ENCODE assay signal across 1 cellular context in genomic region chr9:127734747-127735529, GRCh38.
TF ChIP-seq lines count a peak whose summit lies in the region.

TSS of gene TOR2A (minus strand) at chr9:127735294. CDS start at chr9:127735270, 24 bp downstream.

TF ChIP-seq in HepG2, 621 proteins besides CTCF, POLR2A, EP300 and RAD21 (continued from another document):
- TF ChIP-seq SNAPC4 (CRISPR knock-in tag; IDR thresholded peaks at IDR 0.05), result no peak
- peak; percentile 21; the same call in 1 of the 2 replicates for TF ChIP-seq MAZ (IDR thresholded peaks at IDR 0.05; ENCODE audit: borderline replicate concordance, low read depth, low read length)
- TF ChIP-seq MAZ (CRISPR knock-in tag; IDR thresholded peaks at IDR 0.05; ENCODE audit: low read depth), result peak; percentile 38; the same call in 1 of the 2 replicates
- TF ChIP-seq ZNF329 (CRISPR knock-in tag; IDR thresholded peaks at IDR 0.05; ENCODE audit: low read depth), result no peak
- TF ChIP-seq, protein P1, sequence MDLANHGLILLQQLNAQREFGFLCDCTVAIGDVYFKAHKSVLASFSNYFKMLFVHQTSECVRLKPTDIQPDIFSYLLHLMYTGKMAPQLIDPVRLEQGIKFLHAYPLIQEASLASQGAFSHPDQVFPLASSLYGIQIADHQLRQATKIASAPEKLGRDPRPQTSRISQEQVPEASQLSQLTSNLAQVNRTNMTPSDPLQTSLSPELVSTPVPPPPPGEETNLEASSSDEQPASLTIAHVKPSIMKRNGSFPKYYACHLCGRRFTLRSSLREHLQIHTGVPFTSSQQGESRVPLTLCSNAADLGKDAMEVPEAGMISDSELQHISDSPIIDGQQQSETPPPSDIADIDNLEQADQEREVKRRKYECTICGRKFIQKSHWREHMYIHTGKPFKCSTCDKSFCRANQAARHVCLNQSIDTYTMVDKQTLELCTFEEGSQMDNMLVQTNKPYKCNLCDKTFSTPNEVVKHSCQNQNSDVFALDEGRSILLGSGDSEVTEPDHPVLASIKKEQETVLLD (CRISPR knock-in tag; IDR thresholded peaks at IDR 0.05; ENCODE audit: low read depth), result no peak
- TF ChIP-seq ZNF788 (CRISPR knock-in tag; IDR thresholded peaks at IDR 0.05; ENCODE audit: borderline replicate concordance), result no peak
- TF ChIP-seq SKI (IDR thresholded peaks at IDR 0.05; ENCODE audit: partially characterized antibody), result peak; percentile 54
- TF ChIP-seq ZNF574 (CRISPR knock-in tag; IDR thresholded peaks at IDR 0.05), result peak; percentile 87
- TF ChIP-seq HOXA9 (CRISPR knock-in tag; IDR thresholded peaks at IDR 0.05; ENCODE audit: borderline replicate concordance), result no peak
- peak; percentile 41; the same call in 1 of the 2 replicates for TF ChIP-seq KLF9 (CRISPR knock-in tag; IDR thresholded peaks at IDR 0.05; ENCODE audit: low read depth)
- 0 out of 2 replicates have a peak, but pooled peaks have one; percentile 26 for TF ChIP-seq DMTF1 (CRISPR knock-in tag; IDR thresholded peaks at IDR 0.05)
- peak; percentile 95; the same call in 1 of the 2 replicates for TF ChIP-seq PAX8 (CRISPR knock-in tag; IDR thresholded peaks at IDR 0.05; ENCODE audit: borderline replicate concordance)
- no peak for TF ChIP-seq NCOA1 (CRISPR knock-in tag; IDR thresholded peaks at IDR 0.05)
- TF ChIP-seq ZBTB14 (CRISPR knock-in tag; IDR thresholded peaks at IDR 0.05), result no peak
- TF ChIP-seq, protein P2, sequence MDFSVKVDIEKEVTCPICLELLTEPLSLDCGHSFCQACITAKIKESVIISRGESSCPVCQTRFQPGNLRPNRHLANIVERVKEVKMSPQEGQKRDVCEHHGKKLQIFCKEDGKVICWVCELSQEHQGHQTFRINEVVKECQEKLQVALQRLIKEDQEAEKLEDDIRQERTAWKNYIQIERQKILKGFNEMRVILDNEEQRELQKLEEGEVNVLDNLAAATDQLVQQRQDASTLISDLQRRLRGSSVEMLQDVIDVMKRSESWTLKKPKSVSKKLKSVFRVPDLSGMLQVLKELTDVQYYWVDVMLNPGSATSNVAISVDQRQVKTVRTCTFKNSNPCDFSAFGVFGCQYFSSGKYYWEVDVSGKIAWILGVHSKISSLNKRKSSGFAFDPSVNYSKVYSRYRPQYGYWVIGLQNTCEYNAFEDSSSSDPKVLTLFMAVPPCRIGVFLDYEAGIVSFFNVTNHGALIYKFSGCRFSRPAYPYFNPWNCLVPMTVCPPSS (IDR thresholded peaks at IDR 0.05), result no peak
- no peak for TF ChIP-seq EED (CRISPR knock-in tag; IDR thresholded peaks at IDR 0.05)
- TF ChIP-seq HNRNPH1 (optimal IDR thresholded peaks at IDR 0.05; ENCODE audit: low read depth, low read length), result no peak
- peak; percentile 69; the same call in 1 of the 2 replicates for TF ChIP-seq ATF7-NPFF (CRISPR knock-in tag; IDR thresholded peaks at IDR 0.05; ENCODE audit: low read depth)
- TF ChIP-seq REL (CRISPR knock-in tag; conservative IDR thresholded peaks at IDR 0.05), result no peak
- no peak for TF ChIP-seq ZNF720 (CRISPR knock-in tag; IDR thresholded peaks at IDR 0.05)
- no peak for TF ChIP-seq GZF1 (CRISPR knock-in tag; IDR thresholded peaks at IDR 0.05)
- TF ChIP-seq ZFYVE20 (CRISPR knock-in tag; IDR thresholded peaks at IDR 0.05; ENCODE audit: borderline replicate concordance, low read depth), result no peak
- no peak for TF ChIP-seq GATAD2A (CRISPR knock-in tag; IDR thresholded peaks at IDR 0.05)
- TF ChIP-seq ZNF343 (CRISPR knock-in tag; IDR thresholded peaks at IDR 0.05), result peak; percentile 93; the same call in 1 of the 2 replicates
- peak; percentile 92; the same call in 1 of the 2 replicates for TF ChIP-seq ZBTB46 (CRISPR knock-in tag; IDR thresholded peaks at IDR 0.05; ENCODE audit: borderline replicate concordance)
